Comparison of ENCODE assay signal across 14 cellular contexts in the genomic region with DNA sequence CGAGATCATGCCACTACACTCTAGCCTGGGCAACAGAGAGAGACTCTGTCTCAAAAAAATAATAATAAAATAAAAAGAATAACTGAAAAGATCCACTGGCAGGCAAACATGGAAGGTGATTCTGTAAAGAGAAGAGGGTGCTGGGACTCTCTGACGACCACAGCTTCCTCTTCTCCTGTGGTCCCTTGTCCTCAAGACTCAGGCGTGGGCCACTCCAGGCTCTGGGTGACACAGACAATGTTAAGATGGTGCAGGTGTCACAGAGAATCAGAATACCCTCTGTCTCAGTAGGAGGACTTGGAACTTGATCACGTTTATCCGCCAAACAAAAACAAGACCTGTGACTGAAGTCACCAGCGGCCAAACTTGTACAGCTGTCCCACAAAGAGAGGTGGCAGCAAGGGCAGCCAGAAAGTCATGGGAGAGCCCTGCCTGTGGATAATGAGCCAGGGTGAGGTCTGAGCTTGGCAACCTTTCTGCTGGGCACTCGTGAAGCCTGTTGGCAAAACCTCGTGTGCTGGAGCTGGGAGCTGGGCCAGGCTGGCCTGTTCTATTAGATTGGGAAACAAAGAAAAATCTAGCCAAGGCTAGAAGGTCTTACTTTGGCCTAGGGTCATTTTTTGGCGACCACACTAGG.
DNase-seq lines count a peak whose midpoint lies in the region; ATAC-seq and TF ChIP-seq lines count a peak whose summit lies in the region.
"Had no signal": no experiment of that assay in that cellular context is flagged by ENCODE, and none has a peak within 500 bp of the region (broad histone marks: within the 10 kb centered on the region; RNA-seq: fewer than 3 reads in every experiment).

No MANE protein-coding gene starts in this region.

- DNase-seq in CD1c-positive myeloid dendritic cell (ENCODE audit: extremely low spot score) = peak; percentile 16
- DNase-seq in left ventricle myocardium superior = peak; percentile 89
- DNase-seq in pons (ENCODE audit: low spot score) = peak; percentile 48
- no peak for DNase-seq in activated CD4-positive, alpha-beta T cell treated with anti-CD3 and anti-CD28 coated beads, Interleukin-2, amount 50 U/mL, for 1 hour
- no peak for DNase-seq in stimulated activated naive CD4-positive, alpha-beta T cell treated with Interleukin-2 at 50 U/mL for 16 hours (lab: John Stamatoyannopoulos, UW)
- DNase-seq: activated naive CD4-positive, alpha-beta T cell; DMS 273 treated with DMSO at 0.1 percent for 48 hours; naive thymus-derived CD8-positive, alpha-beta T cell; NCI-H226; Peyer's patch; spleen had no signal

- peak overlapping the region; percentile 45; the same call in 1 of the 2 replicates for H3K27ac ChIP-seq in VCaP
- H3K27ac ChIP-seq: Peyer's patch, spleen had no signal

- intact Hi-C loops in left ventricle myocardium superior (cut with micrococcal nuclease) = no loop called here

- ATAC-seq in left ventricle myocardium superior = peak; percentile 99
- ATAC-seq in GM21515 (IDR thresholded peaks at IDR 0.05; ENCODE audit: unreplicated experiment) = no peak
- ATAC-seq in HG02642 (IDR thresholded peaks at IDR 0.05; ENCODE audit: poor library complexity, unreplicated experiment) = no peak
- ATAC-seq: naive thymus-derived CD8-positive, alpha-beta T cell had no signal

- no peak for TF ChIP-seq CTCF in VCaP (conservative IDR thresholded peaks at IDR 0.05)

Comparison
In these comparisons a context has a peak if more than half of its experiments do, and no peak if none do; other contexts are left out.
1. DNase-seq: peak in CD1c-positive myeloid dendritic cell (single experiment), left ventricle myocardium superior (single experiment) and pons (single experiment); none in activated CD4-positive, alpha-beta T cell treated with anti-CD3 and anti-CD28 coated beads, Interleukin-2, amount 50 U/mL, for 1 hour (single experiment) and stimulated activated naive CD4-positive, alpha-beta T cell treated with Interleukin-2 at 50 U/mL for 16 hours (single experiment).